ENCODE assay signal across 8 cellular contexts in the genomic region with DNA sequence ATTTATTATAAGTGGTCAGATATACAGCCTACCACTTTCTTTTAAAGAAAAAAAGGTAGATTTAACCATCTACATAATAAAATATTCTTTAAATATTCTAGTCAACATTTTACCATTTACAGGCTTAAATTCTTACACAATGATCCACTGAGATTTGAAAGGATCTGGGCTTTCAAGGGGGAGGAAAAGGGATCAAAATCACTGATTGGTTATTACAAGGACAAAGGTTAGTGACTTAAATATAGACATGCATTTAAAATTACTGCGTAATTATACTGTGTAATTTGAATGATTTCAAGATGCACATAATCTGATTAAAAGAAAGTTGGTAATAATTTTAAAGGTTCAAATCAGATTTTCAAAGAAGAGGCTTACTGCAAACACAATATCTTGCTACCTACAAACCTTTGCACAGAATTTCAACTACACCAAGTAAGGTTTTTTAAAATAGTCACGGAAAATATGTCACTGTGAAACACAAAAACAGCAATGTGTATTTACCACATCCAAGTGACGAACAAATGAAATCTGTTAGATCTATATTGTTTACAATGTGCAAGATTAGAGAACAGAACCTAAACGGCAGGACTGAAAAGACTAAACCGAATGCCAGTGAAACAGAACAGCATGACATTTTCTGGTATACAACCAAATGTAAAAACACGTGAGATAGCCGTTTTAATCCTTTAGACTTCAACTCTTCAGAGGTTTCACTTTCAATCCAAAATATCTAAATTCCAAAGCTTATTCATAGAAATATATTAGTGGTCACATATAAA.
DNase-seq lines count a peak whose midpoint lies in the region; ATAC-seq and TF ChIP-seq lines count a peak whose summit lies in the region.

No MANE protein-coding gene starts in this region.

- no peaks in the 10 kb centered on the region for H3K36me3 ChIP-seq in effector memory CD4-positive, alpha-beta T cell (ENCODE audit: control insufficient read depth, insufficient read depth, low read length)

- H3K9me3 ChIP-seq in effector memory CD4-positive, alpha-beta T cell (ENCODE audit: control insufficient read depth, low read length): no peaks in the 10 kb centered on the region

- peak overlapping the region; percentile 51 for H3K27ac Mint-ChIP-seq in stimulated activated effector memory CD8-positive, alpha-beta T cell treated with anti-CD3 and anti-CD28 coated beads, Interleukin-12 subunit alpha, Interleukin-12 subunit beta, amount 100 ng/mL, for 72 hours

- DNase-seq in HL-60 (ENCODE audit: low read depth in 1 of 2, low spot score in 1 of 2) (no peak), activated gamma-delta T cell treated with Interleukin-2 at 50 U/mL for 16 hours (no peak), ecto neural progenitor cell (ENCODE audit: low spot score) (no peak)
- DNase-seq in effector memory CD4-positive, alpha-beta T cell: no peak
- DNase-seq in stimulated activated effector memory CD8-positive, alpha-beta T cell treated with anti-CD3 and anti-CD28 coated beads, Interleukin-12 subunit alpha, Interleukin-12 subunit beta, amount 100 ng/mL, for 72 hours (ENCODE audit: low spot score in 2 of 2): no peak
- DNase-seq in stimulated activated CD4-positive, alpha-beta T cell treated with anti-CD3 and anti-CD28 coated beads, Interleukin-15, amount 100 ng/mL, for 24 hours: no peak
- no peak for DNase-seq in activated CD4-positive, alpha-beta T cell treated with anti-CD3 and anti-CD28 coated beads, Interleukin-2, amount 50 U/mL, for 4 hours

- H3K27me3 ChIP-seq in HL-60 (ENCODE audit: insufficient read depth, poor library complexity, severe bottlenecking): no peaks in the 10 kb centered on the region
- no peaks in the 10 kb centered on the region for H3K27me3 ChIP-seq in effector memory CD4-positive, alpha-beta T cell (replicated peaks; ENCODE audit: control insufficient read depth, insufficient read depth, low read length, poor library complexity, severe bottlenecking)

- peak; percentile 19 for ATAC-seq in GM19328 (IDR thresholded peaks at IDR 0.05; ENCODE audit: unreplicated experiment)
- no peak for ATAC-seq in stimulated activated effector memory CD8-positive, alpha-beta T cell treated with anti-CD3 and anti-CD28 coated beads, Interleukin-12 subunit alpha, Interleukin-12 subunit beta, amount 100 ng/mL, for 72 hours

- no peaks in the 10 kb centered on the region for H3K9me3 Mint-ChIP-seq in stimulated activated effector memory CD8-positive, alpha-beta T cell treated with anti-CD3 and anti-CD28 coated beads, Interleukin-12 subunit alpha, Interleukin-12 subunit beta, amount 100 ng/mL, for 72 hours

- H3K4me1 Mint-ChIP-seq in stimulated activated effector memory CD8-positive, alpha-beta T cell treated with anti-CD3 and anti-CD28 coated beads, Interleukin-12 subunit alpha, Interleukin-12 subunit beta, amount 100 ng/mL, for 72 hours: peaks cover 42% of the 10 kb centered on the region

- peak overlapping the region; percentile 42 for H3K27ac ChIP-seq in HL-60 (replicated peaks)
- H3K27ac ChIP-seq in effector memory CD4-positive, alpha-beta T cell (ENCODE audit: insufficient read depth, low read length, poor library complexity, severe bottlenecking): peak overlapping the region; percentile 35

- H3K4me3 Mint-ChIP-seq in stimulated activated effector memory CD8-positive, alpha-beta T cell treated with anti-CD3 and anti-CD28 coated beads, Interleukin-12 subunit alpha, Interleukin-12 subunit beta, amount 100 ng/mL, for 72 hours: peak overlapping the region; percentile 65

- no peak for TF ChIP-seq CTCF in HL-60 (IDR thresholded peaks at IDR 0.05; ENCODE audit: insufficient read depth, low read length)

- H3K4me1 ChIP-seq in effector memory CD4-positive, alpha-beta T cell (ENCODE audit: control insufficient read depth, insufficient read depth, low read length, poor library complexity, severe bottlenecking): peaks cover 21% of the 10 kb centered on the region

- H3K36me3 Mint-ChIP-seq in stimulated activated effector memory CD8-positive, alpha-beta T cell treated with anti-CD3 and anti-CD28 coated beads, Interleukin-12 subunit alpha, Interleukin-12 subunit beta, amount 100 ng/mL, for 72 hours: no peaks in the 10 kb centered on the region

- H3K4me3 ChIP-seq in HL-60 (replicated peaks; ENCODE audit: insufficient read depth, low read length): no peak overlapping the region
- H3K4me3 ChIP-seq in effector memory CD4-positive, alpha-beta T cell (ENCODE audit: insufficient read depth, low read depth, low read length, poor library complexity, severe bottlenecking): peak overlapping the region; percentile 26
